Comparison of ENCODE assay signal across 9 cellular contexts in the genomic region with DNA sequence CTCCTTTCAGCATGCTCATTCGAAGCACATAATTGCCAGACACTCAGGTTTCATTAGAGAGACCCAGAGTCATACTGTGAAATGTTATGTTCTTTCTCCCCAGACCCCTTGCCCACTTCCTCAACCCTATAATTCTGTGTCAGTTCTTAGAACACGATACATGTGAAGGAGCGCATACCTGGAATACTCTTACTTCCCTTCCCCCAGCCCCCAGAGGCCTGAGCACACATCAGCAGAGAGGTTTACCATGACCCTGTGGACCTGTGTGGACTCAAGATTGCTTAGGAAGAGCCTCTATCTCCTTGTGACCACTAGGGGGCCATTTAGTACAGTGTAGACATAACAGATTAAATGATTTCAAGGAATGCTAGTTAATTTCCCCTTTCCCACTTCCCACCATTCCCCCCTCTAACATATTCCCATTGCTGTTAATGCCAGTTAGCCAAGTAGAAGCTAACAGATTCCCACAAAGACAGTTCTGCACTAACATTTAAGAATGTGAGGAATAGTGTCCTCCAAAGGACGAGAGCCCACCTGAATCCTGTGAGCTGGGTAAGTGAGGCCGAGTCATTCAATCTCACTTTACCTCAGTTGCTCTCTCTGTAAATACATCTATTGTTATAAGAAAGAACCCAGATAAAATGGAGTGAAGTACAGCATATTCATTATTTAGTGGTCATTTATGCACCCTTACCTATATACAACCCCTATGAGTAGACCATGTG.
DNase-seq lines count a peak whose midpoint lies in the region; ATAC-seq, FAIRE-seq and TF ChIP-seq lines count a peak whose summit lies in the region.
"Had no signal": no experiment of that assay in that cellular context is flagged by ENCODE, and none has a peak within 500 bp of the region (broad histone marks: within the 10 kb centered on the region; RNA-seq: fewer than 3 reads in every experiment).

No MANE protein-coding gene starts in this region.

- no peak overlapping the region for H3K18ac ChIP-seq in H1 (ENCODE audit: extremely low read depth, low read length)

- 82% methylated on average over 5 of the region's 5 CpGs; no CpG with 5 or more reads in 1 of the 2 experiments for WGBS in H1 (ENCODE audit: extremely low coverage in 1 of 2, insufficient coverage in 1 of 2, insufficient read length in 1 of 2, insufficient replicate concordance in 2 of 2, low coverage in 1 of 2, low lambda C conversion rate in 2 of 2, missing lambda C conversion rate in 1 of 2), 2 experiments

- no peak overlapping the region for H2BK15ac ChIP-seq in H1 (ENCODE audit: low read length)

- no peak overlapping the region for H4K8ac ChIP-seq in H1 (ENCODE audit: extremely low read depth, insufficient read depth, low read length)

- H3K4ac ChIP-seq in H1 (replicated peaks; ENCODE audit: insufficient read length, low read depth, low read length) = no peak overlapping the region

- H2BK12ac ChIP-seq in H1 (ENCODE audit: low read depth, low read length) = no peak overlapping the region

- no peak overlapping the region for H3K4me3 ChIP-seq in OCI-LY1 (ENCODE audit: low read depth, low read length, poor library complexity, severe bottlenecking)
- no peak overlapping the region for H3K4me3 ChIP-seq in H1 (ENCODE audit: extremely low read depth in 1 of 4, insufficient read depth in 2 of 4, low read depth in 3 of 4, low read length in 4 of 4)

- CTCF ChIA-PET in H1 (lab: Charles Lee; ENCODE audit: partially characterized antibody) = interaction anchor here (0.7 to 4.4 kb wide), 42 partner anchors 8 to 439 kb away, joined by 3 to 21 read pairs (median 4); no protein-coding TSS in a partner anchor
- CTCF ChIA-PET in activated naive CD4-positive, alpha-beta T cell treated with anti-CD3 and anti-CD28 coated beads, Interleukin-2, amount 10 ng/mL, durations not matched to agents 7 days and 5 days (lab: Charles Lee) = interaction anchor here (0.7 to 1.5 kb wide), 5 partner anchors 8 to 90 kb away, joined by 3 to 5 read pairs (median 3); no protein-coding TSS in a partner anchor

- no peak overlapping the region for H2BK120ac ChIP-seq in H1 (replicated peaks; ENCODE audit: low read depth, low read length)

- POLR2A ChIA-PET in H1 (lab: Charles Lee; ENCODE audit: partially characterized antibody) = no interaction called here

- no peak overlapping the region for H3K27ac Mint-ChIP-seq in mesothelial cell of epicardium
- H3K27ac Mint-ChIP-seq in activated naive CD4-positive, alpha-beta T cell treated with anti-CD3 and anti-CD28 coated beads, Interleukin-2, amount 10 ng/mL, durations not matched to agents 7 days and 5 days = no peak overlapping the region

- H4K20me1 ChIP-seq in OCI-LY1 (ENCODE audit: insufficient read depth, low read length) (no peaks in the 10 kb centered on the region), H1 (replicated peaks in 1 of 2; ENCODE audit: control insufficient read depth in 1 of 2, insufficient read depth in 2 of 2, low read length in 2 of 2) (no peaks in the 10 kb centered on the region)

- H3K23me2 ChIP-seq in H1 (ENCODE audit: low read depth, low read length) = no peaks in the 10 kb centered on the region

- no peak for TF ChIP-seq POLR2A in H1 (IDR thresholded peaks at IDR 0.05; ENCODE audit: control extremely low read depth in 1 of 2, low read depth in 2 of 2, low read length in 2 of 2)

- H3K9me3 Mint-ChIP-seq in mesothelial cell of epicardium = no peaks in the 10 kb centered on the region
- no peaks in the 10 kb centered on the region for H3K9me3 Mint-ChIP-seq in activated naive CD4-positive, alpha-beta T cell treated with anti-CD3 and anti-CD28 coated beads, Interleukin-2, amount 10 ng/mL, durations not matched to agents 7 days and 5 days

- no peak overlapping the region for H2AFZ ChIP-seq in OCI-LY1 (ENCODE audit: low read length)
- no peak overlapping the region for H2AFZ ChIP-seq in H1 (ENCODE audit: low read length)

- no peaks in the 10 kb centered on the region for H3K27me3 Mint-ChIP-seq in mesothelial cell of epicardium (ENCODE audit: low read depth)
- H3K27me3 Mint-ChIP-seq in activated naive CD4-positive, alpha-beta T cell treated with anti-CD3 and anti-CD28 coated beads, Interleukin-2, amount 10 ng/mL, durations not matched to agents 7 days and 5 days = no peaks in the 10 kb centered on the region

- no peaks in the 10 kb centered on the region for H3K79me1 ChIP-seq in H1 (ENCODE audit: low read depth, low read length)

- no peak overlapping the region for H2BK20ac ChIP-seq in H1 (ENCODE audit: low read length)

- H3K14ac ChIP-seq in H1 (ENCODE audit: insufficient read length) = no peak overlapping the region

- H3K9ac ChIP-seq in OCI-LY1 (ENCODE audit: low read length) (no peak overlapping the region), H1 (replicated peaks in 1 of 4; ENCODE audit: extremely low read depth in 1 of 4, low read depth in 3 of 4, low read length in 3 of 4) (no peak overlapping the region)

- H3K4me1 ChIP-seq in OCI-LY1 (ENCODE audit: insufficient read depth, low read length, severe bottlenecking) (no peaks in the 10 kb centered on the region), H1 (replicated peaks in 1 of 4; ENCODE audit: control insufficient read depth in 3 of 4, insufficient read depth in 4 of 4, low read length in 3 of 4) (peaks cover 0 to 5% (median 2%) of the 10 kb centered on the region in 4 experiments; a peak in 3 of 7 replicates)

- H3K27ac ChIP-seq in OCI-LY1 (ENCODE audit: low read depth, low read length, poor library complexity, severe bottlenecking) = no peak overlapping the region
- no peak overlapping the region for H3K27ac ChIP-seq in H1 (ENCODE audit: low read depth, low read length)
- H3K27ac ChIP-seq: neutrophil had no signal

- ATAC-seq in GM19351 (IDR thresholded peaks at IDR 0.05; ENCODE audit: unreplicated experiment) (peak; percentile 88), HG03378 (IDR thresholded peaks at IDR 0.05; ENCODE audit: unreplicated experiment) (peak; percentile 74)

- H3K56ac ChIP-seq in H1 (replicated peaks; ENCODE audit: insufficient read length, low read depth, low read length) = no peak overlapping the region

- peaks cover 7% of the 10 kb centered on the region for H3K4me1 Mint-ChIP-seq in mesothelial cell of epicardium
- H3K4me1 Mint-ChIP-seq in activated naive CD4-positive, alpha-beta T cell treated with anti-CD3 and anti-CD28 coated beads, Interleukin-2, amount 10 ng/mL, durations not matched to agents 7 days and 5 days = no peaks in the 10 kb centered on the region

- H4K5ac ChIP-seq in H1 (ENCODE audit: insufficient read length, low read depth, low read length) = no peak overlapping the region

- DNase-seq in DMS 273 (lab: John Stamatoyannopoulos, UW; ENCODE audit: unreplicated experiment) (peak; percentile 71), H1 (ENCODE audit: low read depth in 1 of 2, low spot score in 2 of 2) (no peak), mesothelial cell of epicardium (ENCODE audit: low spot score in 2 of 2, unreplicated experiment in 2 of 2) (no peak)
- no peak for DNase-seq in activated naive CD4-positive, alpha-beta T cell treated with anti-CD3 and anti-CD28 coated beads, Interleukin-2, amount 10 ng/mL, durations not matched to agents 7 days and 5 days
- DNase-seq in activated T-cell treated with anti-CD3 and anti-CD28 coated beads, Interleukin-2, amount 50 U/mL, for 1 hour = no peak

- TF ChIP-seq RAD21 in H1 (IDR thresholded peaks at IDR 0.05 in 1 of 2, conservative IDR thresholded peaks at IDR 0.05 in 1 of 2; ENCODE audit: low read depth in 2 of 2, low read length in 2 of 2) = peak; percentile 63 to 65

- no peaks in the 10 kb centered on the region for H3K9me2 ChIP-seq in OCI-LY1 (ENCODE audit: low read depth, low read length)

- H3K27me3 ChIP-seq in OCI-LY1 (ENCODE audit: insufficient read depth, low read length) (no peaks in the 10 kb centered on the region), H1 (replicated peaks in 1 of 4; ENCODE audit: control insufficient read depth in 3 of 4, extremely low read depth in 1 of 4, insufficient read depth in 3 of 4, low read length in 3 of 4) (no peaks in the 10 kb centered on the region)
- H3K27me3 ChIP-seq: neutrophil had no signal

- H3K79me2 ChIP-seq in OCI-LY1 (ENCODE audit: insufficient read depth, low read length) (no peaks in the 10 kb centered on the region), H1 (ENCODE audit: control insufficient read depth in 1 of 2, insufficient read depth in 2 of 2, low read length in 2 of 2) (no peaks in the 10 kb centered on the region)

- no peak overlapping the region for H3K4me2 ChIP-seq in OCI-LY1 (ENCODE audit: low read length)
- H3K4me2 ChIP-seq in H1 (ENCODE audit: insufficient read depth in 1 of 2, low read depth in 2 of 2, low read length in 2 of 2) = no peak overlapping the region; a peak in 1 of 4 replicates

- H3K9me3 ChIP-seq in OCI-LY1 (ENCODE audit: low read length) = no peaks in the 10 kb centered on the region
- H3K9me3 ChIP-seq in H1 (ENCODE audit: insufficient read depth in 2 of 2, low read depth in 1 of 2, low read length in 1 of 2) = no peaks in the 10 kb centered on the region
- H3K9me3 ChIP-seq: neutrophil had no signal

- H4K91ac ChIP-seq in H1 (replicated peaks; ENCODE audit: insufficient read length, low read length) = no peak overlapping the region

- H3K36me3 Mint-ChIP-seq in mesothelial cell of epicardium = no peaks in the 10 kb centered on the region
- H3K36me3 Mint-ChIP-seq in activated naive CD4-positive, alpha-beta T cell treated with anti-CD3 and anti-CD28 coated beads, Interleukin-2, amount 10 ng/mL, durations not matched to agents 7 days and 5 days = no peaks in the 10 kb centered on the region

- H3F3A ChIP-seq in OCI-LY1 (ENCODE audit: insufficient read depth, low read length) = no peaks in the 10 kb centered on the region

- H3K23ac ChIP-seq in H1 (ENCODE audit: insufficient read length) = no peak overlapping the region

- no peak overlapping the region for H2AK5ac ChIP-seq in H1 (ENCODE audit: low read depth, low read length)

- peak; percentile 96 for FAIRE-seq in H1 (lab: Jason Lieb, UNC)

- H2BK5ac ChIP-seq in H1 (ENCODE audit: low read depth, low read length) = no peak overlapping the region

- TF ChIP-seq EP300 in H1 (IDR thresholded peaks at IDR 0.05; ENCODE audit: borderline replicate concordance in 1 of 2, low read depth in 2 of 2, low read length in 2 of 2) = no peak

- H3K36me3 ChIP-seq in OCI-LY1 (ENCODE audit: insufficient read depth, low read length) (no peaks in the 10 kb centered on the region), H1 (ENCODE audit: control insufficient read depth in 2 of 4, insufficient read depth in 4 of 4, low read length in 3 of 4) (no peaks in the 10 kb centered on the region)
- H3K36me3 ChIP-seq: neutrophil had no signal

- no peak overlapping the region for H3K4me3 Mint-ChIP-seq in mesothelial cell of epicardium
- H3K4me3 Mint-ChIP-seq in activated naive CD4-positive, alpha-beta T cell treated with anti-CD3 and anti-CD28 coated beads, Interleukin-2, amount 10 ng/mL, durations not matched to agents 7 days and 5 days = no peak overlapping the region

- TF ChIP-seq CTCF in OCI-LY1 (IDR thresholded peaks at IDR 0.05; ENCODE audit: low read length) = peak; percentile 64
- peak; percentile 25 to 86 (median 64) for TF ChIP-seq CTCF in H1 (IDR thresholded peaks at IDR 0.05; ENCODE audit: control extremely low read depth in 1 of 3, insufficient read depth in 1 of 3, low read depth in 1 of 3, low read length in 3 of 3)
- TF ChIP-seq CTCF in mesothelial cell of epicardium (IDR thresholded peaks at IDR 0.05; ENCODE audit: unreplicated experiment) = peak; percentile 71

TF ChIP-seq in H1, 55 proteins besides CTCF, POLR2A, EP300 and RAD21 (continues in another document):
- peak; percentile 76 for TF ChIP-seq TEAD4 (IDR thresholded peaks at IDR 0.05; ENCODE audit: low read depth, low read length)
